In genomic region chr1:198655464-198656121, GRCh38 we compare ENCODE assay signal across 10 cellular contexts. TPM values are rescaled to one million over a fixed set of nuclear protein-coding genes. Genes with fewer than 3 reads are reported as not detected.
DNase-seq lines count a peak whose midpoint lies in the region; ATAC-seq and TF ChIP-seq lines count a peak whose summit lies in the region.
"Had no signal": no experiment of that assay in that cellular context is flagged by ENCODE, and none has a peak within 500 bp of the region (broad histone marks: within the 10 kb centered on the region; RNA-seq: fewer than 3 reads in every experiment).

No MANE protein-coding gene starts in this region.

- peak; percentile 8 for ATAC-seq in activated CD8-positive, alpha-beta T cell treated with anti-CD3 and anti-CD28 coated beads for 36 hours
- ATAC-seq in HG03342 (IDR thresholded peaks at IDR 0.05; ENCODE audit: unreplicated experiment): no peak
- no peak for ATAC-seq in omental fat pad (ENCODE audit: low FRiP score)

- peaks cover 77% of the 10 kb centered on the region for H3K4me1 Mint-ChIP-seq in HFFc6 (ENCODE audit: low read depth)
- H3K4me1 Mint-ChIP-seq in activated CD8-positive, alpha-beta T cell treated with anti-CD3 and anti-CD28 coated beads for 36 hours (ENCODE audit: low read depth): peaks cover 68% of the 10 kb centered on the region
- peaks cover 16% of the 10 kb centered on the region for H3K4me1 Mint-ChIP-seq in nephron progenitor cell

- H3K9me3 Mint-ChIP-seq in HFFc6 (no peaks in the 10 kb centered on the region), nephron progenitor cell (no peaks in the 10 kb centered on the region)
- no peaks in the 10 kb centered on the region for H3K9me3 Mint-ChIP-seq in activated CD8-positive, alpha-beta T cell treated with anti-CD3 and anti-CD28 coated beads for 36 hours

- CTCF ChIA-PET in activated CD8-positive, alpha-beta T cell treated with anti-CD3 and anti-CD28 coated beads for 36 hours (lab: Charles Lee): interaction anchor here (0.8 to 1.1 kb wide), 2 partner anchors 9 to 17 kb away, joined by 3 read pairs; partner anchors contain the start of gene PTPRC

- H3K4me3 Mint-ChIP-seq in HFFc6: no peak overlapping the region
- H3K4me3 Mint-ChIP-seq in activated CD8-positive, alpha-beta T cell treated with anti-CD3 and anti-CD28 coated beads for 36 hours: peak overlapping the region; percentile 79
- no peak overlapping the region for H3K4me3 Mint-ChIP-seq in nephron progenitor cell

- peaks cover 5% of the 10 kb centered on the region for H3K36me3 Mint-ChIP-seq in HFFc6 (ENCODE audit: low read depth)
- H3K36me3 Mint-ChIP-seq in activated CD8-positive, alpha-beta T cell treated with anti-CD3 and anti-CD28 coated beads for 36 hours (ENCODE audit: low read depth): peaks cover 61% of the 10 kb centered on the region
- no peaks in the 10 kb centered on the region for H3K36me3 Mint-ChIP-seq in nephron progenitor cell (ENCODE audit: low read depth)

- intact Hi-C loops in activated CD8-positive, alpha-beta T cell treated with anti-CD3 and anti-CD28 coated beads for 36 hours (cut with micrococcal nuclease): loop anchor here (2.0 to 5.0 kb wide), 2 partner anchors 17 to 33 kb away; partner anchors contain the start of gene PTPRC

- H3K27ac Mint-ChIP-seq in HFFc6 (peak overlapping the region; percentile 87), nephron progenitor cell (peak overlapping the region; percentile 71)
- peak overlapping the region; percentile 96 for H3K27ac Mint-ChIP-seq in activated CD8-positive, alpha-beta T cell treated with anti-CD3 and anti-CD28 coated beads for 36 hours

- H3K27me3 Mint-ChIP-seq in HFFc6 (ENCODE audit: insufficient read depth) (0 out of 2 replicates have a peak, but pooled peaks cover 4% of the 10 kb centered on the region), nephron progenitor cell (ENCODE audit: low read depth, poor library complexity) (no peaks in the 10 kb centered on the region)
- no peaks in the 10 kb centered on the region for H3K27me3 Mint-ChIP-seq in activated CD8-positive, alpha-beta T cell treated with anti-CD3 and anti-CD28 coated beads for 36 hours

- TF ChIP-seq CTCF in HFFc6 (IDR thresholded peaks at IDR 0.05): no peak
- TF ChIP-seq CTCF in activated CD8-positive, alpha-beta T cell treated with anti-CD3 and anti-CD28 coated beads for 36 hours (IDR thresholded peaks at IDR 0.05): no peak
- no peak for TF ChIP-seq CTCF in nephron progenitor cell (IDR thresholded peaks at IDR 0.05)
- no peak for TF ChIP-seq CTCF in omental fat pad (IDR thresholded peaks at IDR 0.05)

- DNase-seq in GM04503 (ENCODE audit: low read depth) (peak; percentile 85), HFFc6 (peak; percentile 52), nephron progenitor cell (no peak), AG08396 (ENCODE audit: low spot score) (no peak), omental fat pad (ENCODE audit: low spot score) (no peak)
- DNase-seq in activated CD8-positive, alpha-beta T cell treated with anti-CD3 and anti-CD28 coated beads for 36 hours: no peak
- no peak for DNase-seq in stimulated activated naive CD4-positive, alpha-beta T cell (lab: John Stamatoyannopoulos, UW)
- DNase-seq: activated CD8-positive, alpha-beta memory T cell treated with anti-CD3 and anti-CD28 coated beads, Interleukin-2, amount 50 U/mL, for 48 hours; NCI-H510A treated with DMSO at 0.1 percent for 48 hours had no signal

- POLR2A ChIA-PET in activated CD8-positive, alpha-beta T cell treated with anti-CD3 and anti-CD28 coated beads for 36 hours (lab: Charles Lee): interaction anchor here (0.6 to 7.5 kb wide), 8 partner anchors 9 to 131 kb away, joined by 3 to 61 read pairs (median 4); partner anchors contain the start of gene PTPRC

RNA-seq across cellular contexts. Expression of gene PTPRC, which starts 16.8 kb away (rescaled TPM):
- under 1 TPM; 0.19 to 0.96 (median 0.79) TPM for total RNA-seq in HFFc6 (2021; fragmentation: NEBNext Ultra II Directional; extraction: Animal tissue kit (Norgen Biotek cat#: 25700))
- 100 to 1,000 TPM; 475 to 499 TPM for total RNA-seq in activated CD8-positive, alpha-beta T cell treated with anti-CD3 and anti-CD28 coated beads for 36 hours
- total RNA-seq in omental fat pad: 100 to 1,000 TPM in 1 of 4 donors, 10 to 100 TPM in 3; 36.5 to 127 (median 67.1) TPM

Comparison
In these comparisons a context has a peak if more than half of its experiments do, and no peak if none do; other contexts are left out.
1. DNase-seq: peak in GM04503 (single experiment) and HFFc6 (single experiment); none in activated CD8-positive, alpha-beta T cell treated with anti-CD3 and anti-CD28 coated beads for 36 hours (single experiment), nephron progenitor cell (single experiment), AG08396 (single experiment), stimulated activated naive CD4-positive, alpha-beta T cell (0 of 6) and omental fat pad (single experiment).
2. RNA of gene PTPRC, which starts 16.8 kb away (total RNA-seq): 475 to 499 TPM in activated CD8-positive, alpha-beta T cell treated with anti-CD3 and anti-CD28 coated beads for 36 hours and 36.5 to 127 TPM in omental fat pad; 0.19 to 0.96 TPM in HFFc6; every median in the first group is over 10 times any median in the second.
3. Peak in every context shown above with its lines, with median percentiles within 50 percentile points of each other: H3K27ac Mint-ChIP-seq.